In the genomic region with DNA sequence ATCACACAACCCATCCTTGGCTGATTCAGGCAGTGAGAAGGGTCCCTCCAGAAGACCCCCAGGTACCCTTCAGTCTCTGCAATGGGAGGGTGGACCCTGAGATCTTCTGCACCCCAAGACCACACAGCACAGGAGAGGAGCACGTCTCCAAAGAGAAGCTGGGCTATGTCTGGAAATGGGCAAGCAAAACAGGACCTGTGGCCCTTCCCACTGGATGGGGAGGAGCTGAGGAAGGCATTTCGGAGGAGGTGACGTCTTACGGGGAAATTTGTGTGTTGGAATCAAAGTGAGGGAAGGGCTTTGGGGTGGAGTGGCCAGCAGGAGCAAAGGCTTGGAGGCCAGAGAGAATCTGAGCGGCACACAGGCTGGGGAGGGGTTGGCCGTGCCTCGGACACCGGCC, we compare ENCODE assay signal across 21 cellular contexts. TPM values are rescaled to one million over a fixed set of nuclear protein-coding genes. Genes with fewer than 3 reads are reported as not detected.
DNase-seq lines count a peak whose midpoint lies in the region; ATAC-seq and TF ChIP-seq lines count a peak whose summit lies in the region.
"Had no signal": no experiment of that assay in that cellular context is flagged by ENCODE, and none has a peak within 500 bp of the region (broad histone marks: within the 10 kb centered on the region; RNA-seq: fewer than 3 reads in every experiment).

No MANE protein-coding gene starts in this region.

- H3K4me1 ChIP-seq in SJSA1 (replicated peaks) (peaks cover 10% of the 10 kb centered on the region), PC-3 (ENCODE audit: insufficient read depth, low read length) (no peaks in the 10 kb centered on the region)

- 0 out of 2 replicates have a peak, but pooled peaks cover 2% of the 10 kb centered on the region for H3K9me3 ChIP-seq in SJSA1 (replicated peaks)
- H3K9me3 ChIP-seq in PC-3 (ENCODE audit: low read length) = no peaks in the 10 kb centered on the region
- H3K9me3 ChIP-seq: BLaER1 had no signal

- H3K4me3 Mint-ChIP-seq in nephron progenitor cell = no peak overlapping the region
- H3K4me3 Mint-ChIP-seq in activated naive CD4-positive, alpha-beta T cell treated with anti-CD3 and anti-CD28 coated beads for 36 hours = no peak overlapping the region
- H3K4me3 Mint-ChIP-seq: CD4-positive, alpha-beta memory T cell; IgD-negative memory B cell had no signal

- H3K36me3 ChIP-seq in SJSA1 (no peaks in the 10 kb centered on the region), PC-3 (ENCODE audit: low read depth, low read length) (no peaks in the 10 kb centered on the region)
- H3K36me3 ChIP-seq: BLaER1 had no signal

- H3F3A ChIP-seq in PC-3 (ENCODE audit: low read length, unreplicated experiment) = no peaks in the 10 kb centered on the region

- TF ChIP-seq CTCF in nephron progenitor cell (IDR thresholded peaks at IDR 0.05) = no peak
- TF ChIP-seq CTCF in PC-3 (conservative IDR thresholded peaks at IDR 0.05; ENCODE audit: low read depth, low read length) = no peak

- POLR2A ChIA-PET in PC-3 (lab: Charles Lee; ENCODE audit: unreplicated experiment) = no interaction called here

- no peak for ATAC-seq in PC-3
- ATAC-seq: GM12878 had no signal

- H3K4me1 Mint-ChIP-seq in nephron progenitor cell = peaks cover 13% of the 10 kb centered on the region
- no peaks in the 10 kb centered on the region for H3K4me1 Mint-ChIP-seq in activated naive CD4-positive, alpha-beta T cell treated with anti-CD3 and anti-CD28 coated beads for 36 hours (ENCODE audit: low read depth)

- peak overlapping the region; percentile 86 for H3K27ac Mint-ChIP-seq in nephron progenitor cell
- no peak overlapping the region for H3K27ac Mint-ChIP-seq in activated naive CD4-positive, alpha-beta T cell treated with anti-CD3 and anti-CD28 coated beads for 36 hours
- H3K27ac Mint-ChIP-seq: CD4-positive, alpha-beta memory T cell; IgD-negative memory B cell had no signal

- H3K79me2 ChIP-seq in PC-3 (ENCODE audit: low read length) = no peaks in the 10 kb centered on the region

- DNase-seq in D341Med (ENCODE audit: low spot score) = peak; percentile 21
- DNase-seq in SJSA1 (ENCODE audit: low read depth in 1 of 2, low spot score in 2 of 2) = no peak
- no peak for DNase-seq in nephron progenitor cell
- DNase-seq in activated naive CD4-positive, alpha-beta T cell treated with anti-CD3 and anti-CD28 coated beads for 36 hours = no peak
- no peak for DNase-seq in EL
- no peak for DNase-seq in activated T-cell treated with anti-CD3 and anti-CD28 coated beads, Interleukin-2, amount 50 U/mL, for 1 hour
- no peak for DNase-seq in PC-3
- DNase-seq: CD4-positive, alpha-beta memory T cell; Kasumi-1; MM.1S; NCI-H1105; NCI-H1694; NCI-H2081 treated with DMSO at 0.1 percent for 48 hours; NCI-H510A; NCI-H82 had no signal

- H3K27me3 ChIP-seq in SJSA1 (replicated peaks) (no peaks in the 10 kb centered on the region), PC-3 (ENCODE audit: low read length) (no peaks in the 10 kb centered on the region)
- H3K27me3 ChIP-seq: BLaER1 had no signal

- no peaks in the 10 kb centered on the region for H3K9me2 ChIP-seq in PC-3 (replicated peaks; ENCODE audit: low read length)

- no peak overlapping the region for H2AFZ ChIP-seq in PC-3 (ENCODE audit: low read length)
- H2AFZ ChIP-seq: GM23248 had no signal

- H3K27ac ChIP-seq in SJSA1 (peak overlapping the region; percentile 11; the same call in 1 of the 2 replicates), cingulate gyrus (ENCODE audit: low read depth, low read length) (peak overlapping the region; percentile 54), PC-3 (ENCODE audit: low read length) (no peak overlapping the region)
- H3K27ac ChIP-seq: BLaER1, GM23248, RWPE1 had no signal

- no peak overlapping the region for H3K4me3 ChIP-seq in SJSA1
- no peak overlapping the region for H3K4me3 ChIP-seq in PC-3 (ENCODE audit: low read length)
- H3K4me3 ChIP-seq: BLaER1, GM12878, GM23248 had no signal

- H3K9me3 Mint-ChIP-seq in nephron progenitor cell = peaks cover 23% of the 10 kb centered on the region
- no peaks in the 10 kb centered on the region for H3K9me3 Mint-ChIP-seq in activated naive CD4-positive, alpha-beta T cell treated with anti-CD3 and anti-CD28 coated beads for 36 hours

- H3K27me3 Mint-ChIP-seq in nephron progenitor cell (ENCODE audit: low read depth, poor library complexity) = peaks cover 7% of the 10 kb centered on the region
- H3K27me3 Mint-ChIP-seq in activated naive CD4-positive, alpha-beta T cell treated with anti-CD3 and anti-CD28 coated beads for 36 hours (ENCODE audit: low read depth) = no peaks in the 10 kb centered on the region
- H3K27me3 Mint-ChIP-seq: IgD-negative memory B cell had no signal

- no peak overlapping the region for H3K9ac ChIP-seq in PC-3 (ENCODE audit: low read length)
- H3K9ac ChIP-seq: BLaER1, GM23248 had no signal

- no peaks in the 10 kb centered on the region for H4K20me1 ChIP-seq in PC-3 (ENCODE audit: low read length)
- H4K20me1 ChIP-seq: BLaER1 had no signal

- no TSS peak for BruUV-seq in PC-3 (replicated peaks; lab: Mats Ljungman, UMichigan)

- intact Hi-C loops in activated naive CD4-positive, alpha-beta T cell treated with anti-CD3 and anti-CD28 coated beads for 36 hours (cut with micrococcal nuclease) = no loop called here
- intact Hi-C loops in PC-3 (cut with micrococcal nuclease) = no loop called here

- H3K4me2 ChIP-seq in PC-3 (ENCODE audit: low read length) = no peak overlapping the region
- H3K4me2 ChIP-seq: BLaER1 had no signal

- CTCF ChIA-PET in activated naive CD4-positive, alpha-beta T cell treated with anti-CD3 and anti-CD28 coated beads for 36 hours (lab: Charles Lee) = interaction anchor here (0.6 to 0.9 kb wide), 2 partner anchors 9 to 727 kb away, joined by 4 to 10 read pairs; no protein-coding TSS in a partner anchor
- CTCF ChIA-PET in PC-3 (lab: Charles Lee) = interaction anchor here (0.6 kb wide), 1 partner anchor 136 kb away, joined by 5 read pairs; no protein-coding TSS in a partner anchor

- peaks cover 4% of the 10 kb centered on the region for H3K36me3 Mint-ChIP-seq in nephron progenitor cell (ENCODE audit: low read depth)
- no peaks in the 10 kb centered on the region for H3K36me3 Mint-ChIP-seq in activated naive CD4-positive, alpha-beta T cell treated with anti-CD3 and anti-CD28 coated beads for 36 hours (ENCODE audit: low read depth)
- H3K36me3 Mint-ChIP-seq: CD4-positive, alpha-beta memory T cell had no signal

RNA-seq across cellular contexts. Expression of a gene that starts 16.5 kb away (rescaled TPM):
- not detected in 2 replicates for total RNA-seq in SJSA1 (2014; rRNA removed; shearing (Covaris generic))
- not detected for total RNA-seq in activated naive CD4-positive, alpha-beta T cell treated with anti-CD3 and anti-CD28 coated beads for 36 hours
- total RNA-seq in PC-3 (2014; rRNA removed) = not detected in 2 replicates
- total RNA-seq: CD4-positive, alpha-beta memory T cell; GM12878; GM23248 had no signal

RNA-seq across cellular contexts. Expression of a gene that starts 56.3 kb away (rescaled TPM):
- 9.7 and 10.7 TPM in 2 replicates for total RNA-seq in SJSA1 (2014; rRNA removed; shearing (Covaris generic))
- under 1 TPM; 0.62 to 0.64 TPM for total RNA-seq in activated naive CD4-positive, alpha-beta T cell treated with anti-CD3 and anti-CD28 coated beads for 36 hours
- total RNA-seq in PC-3 (2014; rRNA removed) = 12.2 and 12.9 TPM in 2 replicates

RNA-seq across cellular contexts. Expression of a gene that starts 59.9 kb away (rescaled TPM):
- total RNA-seq in SJSA1 (2014; rRNA removed; shearing (Covaris generic)) = 0.97 and 2.4 TPM in 2 replicates
- total RNA-seq in activated naive CD4-positive, alpha-beta T cell treated with anti-CD3 and anti-CD28 coated beads for 36 hours = 10 to 100 TPM; 19.7 to 22.7 TPM
- 4.8 and 7.7 TPM in 2 replicates for total RNA-seq in PC-3 (2014; rRNA removed)
